ENCODE assay signal across 12 cellular contexts in the genomic region with DNA sequence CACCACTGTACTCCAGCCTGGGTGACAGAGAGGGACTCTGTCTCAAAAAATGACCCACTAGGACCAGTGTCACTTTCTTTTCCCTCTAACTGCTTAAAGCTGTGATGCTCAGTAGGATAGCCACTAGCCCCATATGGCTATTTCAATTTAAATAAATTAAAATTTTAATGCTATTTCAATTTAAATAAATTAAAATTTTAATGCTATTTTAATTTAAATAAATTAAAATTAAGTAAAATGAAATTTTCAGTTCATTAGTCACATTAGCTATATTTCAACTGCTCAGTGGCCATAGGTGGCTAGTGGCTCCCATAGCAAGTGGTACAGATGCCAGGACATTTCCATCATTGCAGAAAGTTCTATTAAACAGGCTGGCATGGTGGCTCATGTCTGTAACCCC. TPM values are rescaled to one million over a fixed set of nuclear protein-coding genes. Genes with fewer than 3 reads are reported as not detected.
DNase-seq lines count a peak whose midpoint lies in the region; ATAC-seq lines count a peak whose summit lies in the region.
"Had no signal": no experiment of that assay in that cellular context is flagged by ENCODE, and none has a peak within 500 bp of the region (broad histone marks: within the 10 kb centered on the region; RNA-seq: fewer than 3 reads in every experiment).

No MANE protein-coding gene starts in this region.

- no peaks in the 10 kb centered on the region for H3K27me3 ChIP-seq in BLaER1 treated with 17β-estradiol and CSF1 and Interleukin-3, amounts not matched to agents 10 nM and 100 nM
- no peaks in the 10 kb centered on the region for H3K27me3 ChIP-seq in CD4-positive, CD25-positive, alpha-beta regulatory T cell (ENCODE audit: control insufficient read depth, insufficient read depth, low read length)
- H3K27me3 ChIP-seq: BE2C had no signal

- peaks cover 28 to 81% (median 65%) of the 10 kb centered on the region in 10 experiments for H3K4me1 ChIP-seq in BLaER1 treated with 17β-estradiol and CSF1 and Interleukin-3, amounts not matched to agents 10 nM and 100 nM
- H3K4me1 ChIP-seq in CD4-positive, CD25-positive, alpha-beta regulatory T cell (ENCODE audit: control insufficient read depth, insufficient read depth, low read length, poor library complexity, severe bottlenecking): peaks cover 35% of the 10 kb centered on the region
- H3K4me1 ChIP-seq: A549, BE2C had no signal

- H3K4me3 Mint-ChIP-seq in CD4-positive, CD25-positive, alpha-beta regulatory T cell: no peak overlapping the region
- no peak overlapping the region for H3K4me3 Mint-ChIP-seq in T-helper 17 cell
- H3K4me3 Mint-ChIP-seq in stimulated activated effector memory CD8-positive, alpha-beta T cell treated with anti-CD3 and anti-CD28 coated beads, Interleukin-12 subunit alpha, Interleukin-12 subunit beta, amount 100 ng/mL, for 72 hours: no peak overlapping the region
- no peak overlapping the region for H3K4me3 Mint-ChIP-seq in activated CD4-positive, alpha-beta memory T cell treated with anti-CD3 and anti-CD28 coated beads, Interleukin-2, amount 10 ng/mL, durations not matched to agents 7 days and 5 days

- no peaks in the 10 kb centered on the region for H4K20me1 ChIP-seq in BLaER1 treated with 17β-estradiol and CSF1 and Interleukin-3, amounts not matched to agents 10 nM and 100 nM

- ATAC-seq in CD4-positive, CD25-positive, alpha-beta regulatory T cell (ENCODE audit: low read depth in 2 of 2): no peak
- ATAC-seq in T-helper 17 cell: no peak
- ATAC-seq in stimulated activated effector memory CD8-positive, alpha-beta T cell treated with anti-CD3 and anti-CD28 coated beads, Interleukin-12 subunit alpha, Interleukin-12 subunit beta, amount 100 ng/mL, for 72 hours: no peak
- ATAC-seq: A549, GM12878, HCT116, HepG2 had no signal

- H3K4me2 ChIP-seq in BLaER1 treated with 17β-estradiol and CSF1 and Interleukin-3, amounts not matched to agents 10 nM and 100 nM: peak overlapping the region in 8 of 11 experiments; percentile 20 to 97 (median 64); a peak in 10 of 22 replicates
- H3K4me2 ChIP-seq: A549 had no signal

- H3K9me3 Mint-ChIP-seq in CD4-positive, CD25-positive, alpha-beta regulatory T cell: no peaks in the 10 kb centered on the region
- peaks cover 3% of the 10 kb centered on the region for H3K9me3 Mint-ChIP-seq in stimulated activated effector memory CD8-positive, alpha-beta T cell treated with anti-CD3 and anti-CD28 coated beads, Interleukin-12 subunit alpha, Interleukin-12 subunit beta, amount 100 ng/mL, for 72 hours
- no peaks in the 10 kb centered on the region for H3K9me3 Mint-ChIP-seq in activated CD4-positive, alpha-beta memory T cell treated with anti-CD3 and anti-CD28 coated beads, Interleukin-2, amount 10 ng/mL, durations not matched to agents 7 days and 5 days

- POLR2A ChIA-PET in activated CD4-positive, alpha-beta memory T cell treated with anti-CD3 and anti-CD28 coated beads, Interleukin-2, amount 10 ng/mL, durations not matched to agents 7 days and 5 days (lab: Charles Lee): interaction anchor here (0.9 to 2.4 kb wide), 3 partner anchors 9 to 33 kb away, joined by 3 to 10 read pairs (median 5); no protein-coding TSS in a partner anchor

- CTCF ChIA-PET in activated CD4-positive, alpha-beta memory T cell treated with anti-CD3 and anti-CD28 coated beads, Interleukin-2, amount 10 ng/mL, durations not matched to agents 7 days and 5 days (lab: Charles Lee): no interaction called here

- no peaks in the 10 kb centered on the region for H3K9me3 ChIP-seq in BLaER1 treated with 17β-estradiol and CSF1 and Interleukin-3, amounts not matched to agents 10 nM and 100 nM (replicated peaks in 1 of 11)
- H3K9me3 ChIP-seq in CD4-positive, CD25-positive, alpha-beta regulatory T cell (ENCODE audit: control insufficient read depth in 2 of 2, low read length in 2 of 2): no peaks in the 10 kb centered on the region
- no peaks in the 10 kb centered on the region for H3K9me3 ChIP-seq in T-helper 17 cell (ENCODE audit: control insufficient read depth, low read length, poor library complexity, severe bottlenecking)
- H3K9me3 ChIP-seq: A549, BE2C had no signal

- DNase-seq in CD4-positive, CD25-positive, alpha-beta regulatory T cell: no peak
- DNase-seq in T-helper 17 cell (no peak), NCI-H2107 (lab: John Stamatoyannopoulos, UW) (no peak)
- no peak for DNase-seq in stimulated activated effector memory CD8-positive, alpha-beta T cell treated with anti-CD3 and anti-CD28 coated beads, Interleukin-12 subunit alpha, Interleukin-12 subunit beta, amount 100 ng/mL, for 72 hours (ENCODE audit: low spot score in 2 of 2)
- no peak for DNase-seq in activated CD4-positive, alpha-beta memory T cell treated with anti-CD3 and anti-CD28 coated beads, Interleukin-2, amount 10 ng/mL, durations not matched to agents 7 days and 5 days
- DNase-seq: BE2C, DMS79 had no signal

- H3K4me3 ChIP-seq in BLaER1 treated with 17β-estradiol and CSF1 and Interleukin-3, amounts not matched to agents 10 nM and 100 nM: no peak overlapping the region
- no peak overlapping the region for H3K4me3 ChIP-seq in CD4-positive, CD25-positive, alpha-beta regulatory T cell (ENCODE audit: low read depth, low read length)
- H3K4me3 ChIP-seq: A549, GM12878 had no signal

- H3K27me3 Mint-ChIP-seq in CD4-positive, CD25-positive, alpha-beta regulatory T cell: no peaks in the 10 kb centered on the region
- no peaks in the 10 kb centered on the region for H3K27me3 Mint-ChIP-seq in T-helper 17 cell
- H3K27me3 Mint-ChIP-seq in activated CD4-positive, alpha-beta memory T cell treated with anti-CD3 and anti-CD28 coated beads, Interleukin-2, amount 10 ng/mL, durations not matched to agents 7 days and 5 days: no peaks in the 10 kb centered on the region

- no peak overlapping the region for H3K9ac ChIP-seq in BLaER1 treated with 17β-estradiol and CSF1 and Interleukin-3, amounts not matched to agents 10 nM and 100 nM

- peak overlapping the region in 2 of 11 experiments; percentile 38 to 100; a peak in 3 of 22 replicates for H3K27ac ChIP-seq in BLaER1 treated with 17β-estradiol and CSF1 and Interleukin-3, amounts not matched to agents 10 nM and 100 nM
- peak overlapping the region; percentile 9 for H3K27ac ChIP-seq in CD4-positive, CD25-positive, alpha-beta regulatory T cell (ENCODE audit: insufficient read depth, low read length, poor library complexity, severe bottlenecking)
- H3K27ac ChIP-seq: A549 had no signal

- peaks cover 49% of the 10 kb centered on the region for H3K36me3 Mint-ChIP-seq in CD4-positive, CD25-positive, alpha-beta regulatory T cell
- H3K36me3 Mint-ChIP-seq in T-helper 17 cell (ENCODE audit: low read depth): peaks cover 16% of the 10 kb centered on the region
- H3K36me3 Mint-ChIP-seq in stimulated activated effector memory CD8-positive, alpha-beta T cell treated with anti-CD3 and anti-CD28 coated beads, Interleukin-12 subunit alpha, Interleukin-12 subunit beta, amount 100 ng/mL, for 72 hours: peaks cover 66% of the 10 kb centered on the region
- peaks cover 81% of the 10 kb centered on the region for H3K36me3 Mint-ChIP-seq in activated CD4-positive, alpha-beta memory T cell treated with anti-CD3 and anti-CD28 coated beads, Interleukin-2, amount 10 ng/mL, durations not matched to agents 7 days and 5 days (ENCODE audit: low read depth)

- H3K27ac Mint-ChIP-seq in CD4-positive, CD25-positive, alpha-beta regulatory T cell: peak overlapping the region in 1 of 3 donors; percentile 68
- H3K27ac Mint-ChIP-seq in T-helper 17 cell: peak overlapping the region; percentile 87
- H3K27ac Mint-ChIP-seq in stimulated activated effector memory CD8-positive, alpha-beta T cell treated with anti-CD3 and anti-CD28 coated beads, Interleukin-12 subunit alpha, Interleukin-12 subunit beta, amount 100 ng/mL, for 72 hours: peak overlapping the region; percentile 97
- H3K27ac Mint-ChIP-seq in activated CD4-positive, alpha-beta memory T cell treated with anti-CD3 and anti-CD28 coated beads, Interleukin-2, amount 10 ng/mL, durations not matched to agents 7 days and 5 days: no peak overlapping the region

- peaks cover 11 to 69% (median 31%) of the 10 kb centered on the region in 11 experiments; a peak in 20 of 22 replicates for H3K36me3 ChIP-seq in BLaER1 treated with 17β-estradiol and CSF1 and Interleukin-3, amounts not matched to agents 10 nM and 100 nM
- H3K36me3 ChIP-seq in CD4-positive, CD25-positive, alpha-beta regulatory T cell (ENCODE audit: control insufficient read depth, insufficient read depth, low read length): peaks cover 85% of the 10 kb centered on the region
- H3K36me3 ChIP-seq: BE2C had no signal

- H3K4me1 Mint-ChIP-seq in CD4-positive, CD25-positive, alpha-beta regulatory T cell: peaks cover 4 to 75% (median 32%) of the 10 kb centered on the region in 4 donors
- peaks cover 47% of the 10 kb centered on the region for H3K4me1 Mint-ChIP-seq in T-helper 17 cell
- peaks cover 85% of the 10 kb centered on the region for H3K4me1 Mint-ChIP-seq in stimulated activated effector memory CD8-positive, alpha-beta T cell treated with anti-CD3 and anti-CD28 coated beads, Interleukin-12 subunit alpha, Interleukin-12 subunit beta, amount 100 ng/mL, for 72 hours
- peaks cover 38% of the 10 kb centered on the region for H3K4me1 Mint-ChIP-seq in activated CD4-positive, alpha-beta memory T cell treated with anti-CD3 and anti-CD28 coated beads, Interleukin-2, amount 10 ng/mL, durations not matched to agents 7 days and 5 days

RNA-seq across cellular contexts. Expression of a gene that starts 43.0 kb away (rescaled TPM):
- 842 TPM for total RNA-seq in CD4-positive, CD25-positive, alpha-beta regulatory T cell
- polyA plus RNA-seq in CD4-positive, CD25-positive, alpha-beta regulatory T cell: 100 to 1,000 TPM in 1 of 4 donors, 10 to 100 TPM in 3; 75.3 to 112 (median 97.2) TPM
- 100 to 1,000 TPM; 381 to 578 TPM for total RNA-seq in T-helper 17 cell
- 100 to 1,000 TPM; 259 to 263 TPM for total RNA-seq in activated CD4-positive, alpha-beta memory T cell treated with anti-CD3 and anti-CD28 coated beads, Interleukin-2, amount 10 ng/mL, durations not matched to agents 7 days and 5 days
